Comparison of ENCODE assay signal across 29 cellular contexts in genomic region chr21:33359446-33359845, GRCh38. TPM values are rescaled to one million over a fixed set of nuclear protein-coding genes. Genes with fewer than 3 reads are reported as not detected.
A peak's percentile ranks its signal among the peaks of the same experiment; 100 is the strongest.
DNase-seq lines count a peak whose midpoint lies in the region; ATAC-seq and TF ChIP-seq lines count a peak whose summit lies in the region.
"Had no signal": no experiment of that assay in that cellular context is flagged by ENCODE, and none has a peak within 500 bp of the region (broad histone marks: within the 10 kb centered on the region; RNA-seq: fewer than 3 reads in every experiment).

No MANE protein-coding gene starts in this region.

- H3K27ac ChIP-seq in right atrium auricular region: peak overlapping the region; percentile 61 to 71
- H3K27ac ChIP-seq in cingulate gyrus (ENCODE audit: low read depth, low read length): peak overlapping the region; percentile 3
- peak overlapping the region; percentile 34 for H3K27ac ChIP-seq in neutrophil
- H3K27ac ChIP-seq: KMS-11, psoas muscle, SJCRH30 had no signal

- H3K27me3 ChIP-seq in right atrium auricular region (no peaks in the 10 kb centered on the region), neutrophil (no peaks in the 10 kb centered on the region)
- H3K27me3 ChIP-seq: MG63, SJCRH30 had no signal

- H3K4me3 ChIP-seq in right atrium auricular region: no peak overlapping the region
- no peak overlapping the region for H3K4me3 ChIP-seq in neutrophil (ENCODE audit: low read depth in 1 of 2, low read length in 1 of 2)
- H3K4me3 ChIP-seq: HAP-1, MG63, psoas muscle, SJCRH30, thoracic aorta had no signal

- H3K36me3 ChIP-seq in right atrium auricular region: peaks cover 18% of the 10 kb centered on the region
- H3K36me3 ChIP-seq in neutrophil: peaks cover 45% of the 10 kb centered on the region

- no peaks in the 10 kb centered on the region for H3K9me3 ChIP-seq in right atrium auricular region
- H3K9me3 ChIP-seq in neutrophil: no peaks in the 10 kb centered on the region
- H3K9me3 ChIP-seq: HAP-1, MG63, psoas muscle, SJCRH30, thoracic aorta had no signal

- intact Hi-C loops in left cardiac atrium (cut with DNase I): no loop called here

- TF ChIP-seq CTCF in right atrium auricular region (IDR thresholded peaks at IDR 0.05): no peak
- TF ChIP-seq CTCF in neutrophil (IDR thresholded peaks at IDR 0.05): no peak

- H3K4me1 ChIP-seq in right atrium auricular region (peaks cover 0 to 21% of the 10 kb centered on the region in 2 donors), neutrophil (ENCODE audit: control insufficient read depth in 1 of 2, insufficient read depth in 1 of 2, low read depth in 1 of 2, low read length in 1 of 2) (peaks cover 39 to 40% of the 10 kb centered on the region in 2 experiments)

- DNase-seq in right atrium auricular region (ENCODE audit: low spot score): no peak
- no peak for DNase-seq in left cardiac atrium
- no peak for DNase-seq in stimulated activated CD4-positive, alpha-beta T cell treated with anti-CD3 and anti-CD28 coated beads, Interleukin-4, amount 100 ng/mL, for 1 hour
- no peak for DNase-seq in ecto neural progenitor cell (ENCODE audit: low spot score)
- no peak for DNase-seq in GF-D8 (lab: John Stamatoyannopoulos, UW)
- DNase-seq: activated CD4-positive, alpha-beta T cell treated with anti-CD3 and anti-CD28 coated beads, Interleukin-2, amount 10 ng/mL, durations not matched to agents 7 days and 5 days; activated effector memory CD4-positive, alpha-beta T cell treated with Interleukin-2 at 50 U/mL for 16 hours; activated naive CD8-positive, alpha-beta T cell treated with anti-CD3 and anti-CD28 coated beads for 36 hours; activated T-cell treated with anti-CD3 and anti-CD28 coated beads, Interleukin-2, amount 50 U/mL, for 1 hour; anterior cingulate cortex; COR-L47; effector CD4-positive, alpha-beta T cell; immature natural killer cell; left colon; MG63; NCI-H1105 treated with DMSO at 0.1 percent for 48 hours; NCI-H2029 treated with DMSO at 0.1 percent for 48 hours; NCI-H345; NCI-H69; psoas muscle; SJCRH30; stimulated activated naive CD4-positive, alpha-beta T cell treated with Interleukin-2 at 50 U/mL for 16 hours; T-helper 9 cell had no signal

- no peak for ATAC-seq in left cardiac atrium
- ATAC-seq in GM18519 (IDR thresholded peaks at IDR 0.05; ENCODE audit: low FRiP score, unreplicated experiment): no peak
- ATAC-seq: left colon had no signal

RNA-seq across cellular contexts. Expression of gene IFNAR1, which starts 34.7 kb away (rescaled TPM):
- total RNA-seq in right atrium auricular region: 10 to 100 TPM; 20.0 to 24.6 TPM
- total RNA-seq in left cardiac atrium: 10 to 100 TPM; 30.7 to 33.1 TPM

RNA-seq across cellular contexts. Expression of gene IFNGR2, which starts 43.8 kb away (rescaled TPM):
- total RNA-seq in right atrium auricular region (10 to 100 TPM; 40.2 to 47.3 TPM), left cardiac atrium (10 to 100 TPM; 47.3 TPM)

Comparison
In these comparisons a context has a peak if more than half of its experiments do, and no peak if none do; other contexts are left out.
1. H3K27ac ChIP-seq: peak in every context shown above with its lines; median percentile 66 in right atrium auricular region; 34 in neutrophil; 3 in cingulate gyrus.